Comparison of ENCODE assay signal across 16 cellular contexts in genomic region chr4:173802714-173803022, GRCh38.
DNase-seq lines count a peak whose midpoint lies in the region; TF ChIP-seq lines count a peak whose summit lies in the region.
"Had no signal": no experiment of that assay in that cellular context is flagged by ENCODE, and none has a peak within 500 bp of the region (broad histone marks: within the 10 kb centered on the region; RNA-seq: fewer than 3 reads in every experiment).

No MANE protein-coding gene starts in this region.

- in situ Hi-C loops in GM13976 (cut with MboI; ENCODE audit: low sequenced_read_pairs, unreplicated experiment), result no loop called here

- POLR2A ChIA-PET in SK-N-SH (lab: Yijun Ruan, JAX), result no interaction called here

- no peak overlapping the region for H3K4me3 ChIP-seq in SK-N-SH (ENCODE audit: low read depth in 2 of 2, low read length in 1 of 2)
- no peak overlapping the region for H3K4me3 ChIP-seq in muscle layer of colon (ENCODE audit: low read depth in 1 of 2, low read length in 2 of 2)
- no peak overlapping the region for H3K4me3 ChIP-seq in sigmoid colon
- H3K4me3 ChIP-seq: A549, GM23338 had no signal

- H3K27ac ChIP-seq in SK-N-SH (ENCODE audit: low read depth in 2 of 2, low read length in 1 of 2), result peak overlapping the region; percentile 34 to 39; a peak in 3 of 4 replicates
- H3K27ac ChIP-seq in muscle layer of colon (ENCODE audit: low read depth, low read length), result peak overlapping the region; percentile 63
- H3K27ac ChIP-seq in sigmoid colon, result peak overlapping the region in 3 of 4 donors; percentile 58 to 71 (median 67)
- H3K27ac ChIP-seq: A549, HL-60 had no signal

- H4K20me1 ChIP-seq in SK-N-SH (ENCODE audit: insufficient read depth), result no peaks in the 10 kb centered on the region

- no peak overlapping the region for H3K4me2 ChIP-seq in SK-N-SH
- H3K4me2 ChIP-seq: A549, GM23338 had no signal

- H3K36me3 ChIP-seq in SK-N-SH (replicated peaks in 1 of 2; ENCODE audit: control insufficient read depth in 1 of 2, insufficient read depth in 2 of 2, low read length in 1 of 2) (no peaks in the 10 kb centered on the region), muscle layer of colon (ENCODE audit: insufficient read depth, low read length) (no peaks in the 10 kb centered on the region), sigmoid colon (no peaks in the 10 kb centered on the region)

- CTCF ChIA-PET in SK-N-SH (lab: Yijun Ruan, JAX), result interaction anchor here (0.6 kb wide), 1 partner anchor 10 kb away, joined by 3 read pairs; no protein-coding TSS in a partner anchor

- no peak for TF ChIP-seq POLR2A in sigmoid colon (IDR thresholded peaks at IDR 0.05)

- no peak for TF ChIP-seq EP300 in SK-N-SH (IDR thresholded peaks at IDR 0.05; ENCODE audit: borderline replicate concordance in 1 of 2, low read depth in 1 of 2, low read length in 1 of 2)
- no peak for TF ChIP-seq EP300 in sigmoid colon (IDR thresholded peaks at IDR 0.05)

- no peak for TF ChIP-seq RAD21 in SK-N-SH (IDR thresholded peaks at IDR 0.05; ENCODE audit: low read length)

- peaks cover 3% of the 10 kb centered on the region; the same call in 1 of the 2 replicates for H3K9me2 ChIP-seq in SK-N-SH

- H3K9ac ChIP-seq in SK-N-SH (no peak overlapping the region), muscle layer of colon (ENCODE audit: low read length) (no peak overlapping the region)

- TF ChIP-seq CTCF in SK-N-SH (IDR thresholded peaks at IDR 0.05), result no peak
- TF ChIP-seq CTCF in sigmoid colon (IDR thresholded peaks at IDR 0.05), result no peak
- TF ChIP-seq CTCF in GM13976 (IDR thresholded peaks at IDR 0.05; ENCODE audit: borderline replicate concordance, control extremely low read depth, extremely low read depth, insufficient read depth, missing control alignments), result no peak
- TF ChIP-seq CTCF in GM20000 (IDR thresholded peaks at IDR 0.05; ENCODE audit: extremely low read depth, missing control alignments), result no peak

- peaks cover 6% of the 10 kb centered on the region for H3F3A ChIP-seq in SK-N-SH (replicated peaks; ENCODE audit: insufficient read depth)

- H3K9me3 ChIP-seq in SK-N-SH, result no peaks in the 10 kb centered on the region
- no peaks in the 10 kb centered on the region for H3K9me3 ChIP-seq in muscle layer of colon (ENCODE audit: low read length)
- no peaks in the 10 kb centered on the region for H3K9me3 ChIP-seq in sigmoid colon
- H3K9me3 ChIP-seq: A549 had no signal

- H3K79me2 ChIP-seq in SK-N-SH (ENCODE audit: insufficient read depth), result no peaks in the 10 kb centered on the region

- H2AFZ ChIP-seq in SK-N-SH (ENCODE audit: low read depth), result no peak overlapping the region
- H2AFZ ChIP-seq: GM23338 had no signal

- intact Hi-C loops in sigmoid colon (cut with DNase I), result loop anchor here (10.0 kb wide), 1 partner anchor 352 kb away; no protein-coding TSS in a partner anchor

- DNase-seq in SK-N-SH, result no peak
- DNase-seq in sigmoid colon, result no peak
- DNase-seq in GM13976 (ENCODE audit: low spot score), result no peak
- DNase-seq in inferior parietal cortex (ENCODE audit: extremely low spot score), result no peak
- no peak for DNase-seq in GM20000 (ENCODE audit: low spot score)
- no peak for DNase-seq in islet precursor cell
- DNase-seq: CD8-positive, alpha-beta T cell; COR-L47; DMS153; DMS79 treated with DMSO at 0.1 percent for 48 hours; GDM1; H7 had no signal

- H3K4me1 ChIP-seq in SK-N-SH (ENCODE audit: control insufficient read depth in 1 of 2, insufficient read depth in 2 of 2, low read depth in 1 of 2, low read length in 1 of 2) (peaks cover 3 to 15% of the 10 kb centered on the region in 2 experiments; a peak in 3 of 4 replicates), muscle layer of colon (ENCODE audit: insufficient read depth, low read length) (peaks cover 42% of the 10 kb centered on the region), sigmoid colon (peaks cover 0 to 44% (median 30%) of the 10 kb centered on the region in 4 donors)
- H3K4me1 ChIP-seq: A549 had no signal

- H3K27me3 ChIP-seq in SK-N-SH (ENCODE audit: insufficient read depth) (no peaks in the 10 kb centered on the region), muscle layer of colon (ENCODE audit: control insufficient read depth in 1 of 2, insufficient read depth in 2 of 2, low read length in 2 of 2) (no peaks in the 10 kb centered on the region), sigmoid colon (no peaks in the 10 kb centered on the region)

TF ChIP-seq in SK-N-SH, 30 proteins besides CTCF, POLR2A, EP300 and RAD21 (continues in another document):
- TF ChIP-seq ZBTB33 (IDR thresholded peaks at IDR 0.05; ENCODE audit: borderline replicate concordance, low read depth) (no peak), RXRA (IDR thresholded peaks at IDR 0.05; ENCODE audit: borderline replicate concordance, low read depth) (no peak), FOXM1 (IDR thresholded peaks at IDR 0.05; ENCODE audit: low read depth) (no peak), MEF2A (IDR thresholded peaks at IDR 0.05; ENCODE audit: borderline replicate concordance, low read depth) (no peak), NRF1 (IDR thresholded peaks at IDR 0.05; ENCODE audit: low read depth, low read length) (no peak), NFIC (IDR thresholded peaks at IDR 0.05; ENCODE audit: borderline replicate concordance) (no peak), YY1 (IDR thresholded peaks at IDR 0.05; ENCODE audit: low read depth) (no peak), IRF3 (IDR thresholded peaks at IDR 0.05; ENCODE audit: low read depth, low read length) (no peak), PBX3 (IDR thresholded peaks at IDR 0.05) (no peak), MAX (IDR thresholded peaks at IDR 0.05; ENCODE audit: low read depth) (no peak), POLR2AphosphoS5 (IDR thresholded peaks at IDR 0.05; ENCODE audit: low read depth, low read length) (no peak), TAF1 (IDR thresholded peaks at IDR 0.05; ENCODE audit: borderline replicate concordance, low read depth, low read length) (no peak), SMC3 (IDR thresholded peaks at IDR 0.05; ENCODE audit: low read depth, low read length) (no peak), FOXJ3 (CRISPR knock-in tag; IDR thresholded peaks at IDR 0.05) (no peak), FOSL2 (IDR thresholded peaks at IDR 0.05; ENCODE audit: borderline replicate concordance, low read depth) (no peak), ELF1 (IDR thresholded peaks at IDR 0.05) (no peak), GABPA (IDR thresholded peaks at IDR 0.05; ENCODE audit: low read depth) (no peak), GATA2 (CRISPR knock-in tag; IDR thresholded peaks at IDR 0.05) (no peak), USF2 (IDR thresholded peaks at IDR 0.05; ENCODE audit: borderline replicate concordance, low read depth, low read length) (no peak)
